In the genomic region with DNA sequence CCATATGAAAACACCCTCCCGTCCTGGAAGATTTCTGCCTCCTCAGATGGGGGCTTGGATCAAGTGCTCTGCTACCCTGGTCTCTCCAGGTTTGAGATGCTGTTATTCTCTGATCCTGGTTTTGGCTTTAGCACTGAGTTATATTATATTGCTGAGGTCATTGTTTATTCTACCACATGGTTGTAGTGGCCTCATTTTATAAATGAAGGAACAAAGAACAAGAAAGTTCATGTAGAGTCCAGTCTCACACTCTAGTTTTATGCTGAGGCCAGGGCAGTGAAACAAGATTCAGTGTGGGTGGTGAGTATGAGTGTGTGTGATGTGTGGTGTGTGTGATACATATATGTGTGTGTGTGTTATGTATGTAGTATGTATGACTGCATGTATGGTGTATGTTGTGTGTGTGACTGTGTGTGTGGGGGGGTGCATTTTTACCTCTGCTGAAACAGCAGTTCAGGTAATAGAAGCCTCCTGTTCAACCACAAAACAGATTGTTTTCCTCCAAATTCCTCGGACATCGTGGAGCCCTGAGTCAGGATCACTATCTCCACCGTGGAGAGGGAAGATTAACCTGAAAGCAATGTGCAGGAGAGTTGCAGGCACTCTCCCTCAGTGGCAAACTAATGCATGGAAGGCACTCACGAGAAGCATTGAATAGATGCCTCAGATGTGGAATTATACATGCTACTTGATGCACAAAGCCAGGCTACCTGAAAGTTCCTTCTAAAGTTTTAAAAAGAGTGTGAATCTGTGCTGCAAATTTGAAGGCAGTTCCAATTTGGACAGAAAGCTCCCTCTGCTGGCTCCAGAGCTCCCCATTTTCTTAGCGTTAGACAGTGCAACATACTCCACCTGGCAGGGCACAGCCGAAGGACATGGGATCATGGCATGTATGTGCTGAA, we compare ENCODE assay signal across 8 cellular contexts.
DNase-seq lines count a peak whose midpoint lies in the region; ATAC-seq and TF ChIP-seq lines count a peak whose summit lies in the region.

No MANE protein-coding gene starts in this region.

- ATAC-seq in HG03432 (IDR thresholded peaks at IDR 0.05; ENCODE audit: unreplicated experiment), result no peak

- no peak overlapping the region for H3K27ac ChIP-seq in brain microvascular endothelial cell
- no peak overlapping the region for H3K27ac ChIP-seq in tibial artery

- in situ Hi-C loops in brain microvascular endothelial cell (cut with HindIII; ENCODE audit: low pct_ligation_motif_present, low sequenced_read_pairs), result no loop called here

- H3K36me3 ChIP-seq in brain microvascular endothelial cell (replicated peaks) (no peaks in the 10 kb centered on the region), tibial artery (no peaks in the 10 kb centered on the region)

- DNase-seq in AG08395 (ENCODE audit: low spot score) (peak; percentile 55), HT1080 (ENCODE audit: low read depth) (peak; percentile 28), brain microvascular endothelial cell (peak; percentile 48), kidney glomerular epithelial cell (lab: John Stamatoyannopoulos, UW) (peak; percentile 14), tibial artery (peak in 1 of 2 donors; percentile 25), T-helper 2 cell (no peak)
- DNase-seq in stimulated activated CD4-positive, alpha-beta T cell treated with anti-CD3 and anti-CD28 coated beads, Interleukin-1b, Interleukin-23, amount 100 ng/mL, for 48 hours, result no peak

- H3K9me3 ChIP-seq in tibial artery, result no peaks in the 10 kb centered on the region

- intact Hi-C loops in tibial artery (cut with DNase I; ENCODE audit: low total_unique reads), result loop anchor here (5.0 kb wide), 1 partner anchor 854 kb away; no protein-coding TSS in a partner anchor

- peaks cover 0 to 11% (median 10%) of the 10 kb centered on the region in 4 donors for H3K4me1 ChIP-seq in tibial artery

- H3K4me3 ChIP-seq in brain microvascular endothelial cell (ENCODE audit: low read depth, low read length) (no peak overlapping the region), tibial artery (no peak overlapping the region)

- H3K27me3 ChIP-seq in brain microvascular endothelial cell (replicated peaks) (no peaks in the 10 kb centered on the region), tibial artery (no peaks in the 10 kb centered on the region)

- TF ChIP-seq CTCF in brain microvascular endothelial cell (IDR thresholded peaks at IDR 0.05; ENCODE audit: low read depth, low read length, missing control alignments) (peak; percentile 84), tibial artery (IDR thresholded peaks at IDR 0.05) (peak; percentile 60 to 61)

Comparison
In these comparisons a context has a peak if more than half of its experiments do, and no peak if none do; other contexts are left out.
1. DNase-seq: peak in AG08395 (single experiment), HT1080 (single experiment), brain microvascular endothelial cell (single experiment) and kidney glomerular epithelial cell (single experiment); none in T-helper 2 cell (0 of 5) and stimulated activated CD4-positive, alpha-beta T cell treated with anti-CD3 and anti-CD28 coated beads, Interleukin-1b, Interleukin-23, amount 100 ng/mL, for 48 hours (single experiment).